In the genomic region with DNA sequence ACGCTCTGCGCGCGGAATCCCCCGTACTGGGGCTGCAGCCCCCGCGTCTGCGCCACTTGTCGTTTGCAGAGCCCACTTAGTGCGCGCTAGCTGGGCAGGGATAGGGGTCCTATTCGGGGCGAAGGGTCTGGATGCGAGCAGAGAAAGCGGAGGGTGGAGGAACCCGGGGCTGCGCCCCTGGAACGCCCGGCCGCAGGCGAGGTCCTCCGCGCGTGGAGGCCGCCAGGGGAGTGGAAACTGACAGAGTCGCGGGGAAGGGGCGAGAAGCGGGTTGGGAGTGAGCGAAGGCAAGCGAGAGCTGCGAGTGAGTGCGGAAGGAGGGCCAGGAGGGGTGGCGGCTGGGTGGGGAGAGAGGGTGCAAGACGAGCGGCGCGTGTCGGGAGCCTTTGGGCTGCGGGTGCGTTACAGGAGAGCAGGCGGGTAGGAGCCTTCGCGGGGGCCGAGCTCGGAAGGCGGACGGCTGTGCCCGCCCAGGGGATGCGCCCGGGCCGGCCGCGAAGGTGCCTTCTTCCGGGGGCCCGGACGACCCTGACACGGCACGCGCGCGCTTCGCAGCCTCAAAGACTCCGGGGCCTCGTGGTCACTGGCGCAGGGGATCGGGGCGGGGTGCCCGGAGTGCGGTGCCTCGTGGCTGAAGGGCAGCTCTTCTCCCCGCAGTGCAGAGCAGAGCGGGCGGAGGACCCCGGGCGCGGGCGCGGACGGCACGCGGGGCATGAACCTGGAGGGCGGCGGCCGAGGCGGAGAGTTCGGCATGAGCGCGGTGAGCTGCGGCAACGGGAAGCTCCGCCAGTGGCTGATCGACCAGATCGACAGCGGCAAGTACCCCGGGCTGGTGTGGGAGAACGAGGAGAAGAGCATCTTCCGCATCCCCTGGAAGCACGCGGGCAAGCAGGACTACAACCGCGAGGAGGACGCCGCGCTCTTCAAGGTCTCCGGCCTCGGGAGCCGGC, we compare ENCODE assay signal across 9 cellular contexts. TPM values are rescaled to one million over a fixed set of nuclear protein-coding genes. Genes with fewer than 3 reads are reported as not detected.
DNase-seq lines count a peak whose midpoint lies in the region; ATAC-seq and TF ChIP-seq lines count a peak whose summit lies in the region.
"Had no signal": no experiment of that assay in that cellular context is flagged by ENCODE, and none has a peak within 500 bp of the region (broad histone marks: within the 10 kb centered on the region; RNA-seq: fewer than 3 reads in every experiment).

No MANE protein-coding gene starts in this region.

- H3K4ac ChIP-seq in mesenchymal stem cell (ENCODE audit: low read depth in 1 of 2, low read length in 2 of 2) = no peak overlapping the region

- no peak overlapping the region for H2AK5ac ChIP-seq in mesenchymal stem cell (ENCODE audit: low read length, severe bottlenecking)

- no peak for TF ChIP-seq EP300 in upper lobe of left lung (IDR thresholded peaks at IDR 0.05)

- peak; percentile 41 for DNase-seq in NK-92 treated with Interleukin-12 subunit alpha and Interleukin-12 subunit beta, amount 100 ng/mL, for 24 hours (lab: John Stamatoyannopoulos, UW)
- DNase-seq in NK-92 (lab: John Stamatoyannopoulos, UW; ENCODE audit: unreplicated experiment) = no peak
- peak; percentile 48 for DNase-seq in astrocyte of the hippocampus (ENCODE audit: low read depth, low spot score)
- no peak for DNase-seq in mesenchymal stem cell
- peak in 1 of 2 donors; percentile 86 for DNase-seq in upper lobe of left lung
- DNase-seq in caudate nucleus (lab: John Stamatoyannopoulos, UW) = no peak
- no peak for DNase-seq in amygdala (lab: John Stamatoyannopoulos, UW)
- DNase-seq in HAP-1 (ENCODE audit: low spot score in 2 of 2) = no peak

- no peak overlapping the region for H3K14ac ChIP-seq in mesenchymal stem cell (ENCODE audit: low read length in 2 of 2)

- H3K27me3 ChIP-seq in mesenchymal stem cell (ENCODE audit: control insufficient read depth in 1 of 2, insufficient read depth in 1 of 2, low read length in 2 of 2) = peaks cover 57 to 78% of the 10 kb centered on the region in 2 experiments
- peaks cover 0 to 44% (median 24%) of the 10 kb centered on the region in 4 donors for H3K27me3 ChIP-seq in upper lobe of left lung
- H3K27me3 ChIP-seq in HAP-1 (ENCODE audit: low read depth) = peaks cover 59% of the 10 kb centered on the region

- no peak overlapping the region for H2AFZ ChIP-seq in mesenchymal stem cell (ENCODE audit: low read depth, low read length)

- TF ChIP-seq POLR2A in upper lobe of left lung (IDR thresholded peaks at IDR 0.05) = no peak

- H2BK15ac ChIP-seq in mesenchymal stem cell (ENCODE audit: low read depth, poor library complexity, severe bottlenecking) = no peak overlapping the region

- H3K4me2 ChIP-seq in mesenchymal stem cell (ENCODE audit: low read length, poor library complexity, severe bottlenecking) = peak overlapping the region; percentile 66

- H3K23ac ChIP-seq in mesenchymal stem cell (ENCODE audit: low read length in 2 of 2) = no peak overlapping the region

- H3K27ac ChIP-seq in mesenchymal stem cell (ENCODE audit: low read length, poor library complexity, severe bottlenecking) (no peak overlapping the region), upper lobe of left lung (peak overlapping the region in 1 of 4 donors; percentile 36), caudate nucleus (ENCODE audit: low read depth, low read length) (no peak overlapping the region)

- H3K4me3 ChIP-seq in mesenchymal stem cell (ENCODE audit: insufficient read depth in 1 of 2, low read depth in 1 of 2, low read length in 2 of 2) (peak overlapping the region; percentile 37 to 73), upper lobe of left lung (peak overlapping the region; percentile 19 to 58 (median 46)), HAP-1 (no peak overlapping the region)

- H3K4me1 ChIP-seq in mesenchymal stem cell (ENCODE audit: control insufficient read depth, insufficient read depth, low read depth, low read length) (peaks cover 26% of the 10 kb centered on the region), upper lobe of left lung (peaks cover 27 to 33% (median 32%) of the 10 kb centered on the region in 4 donors), HAP-1 (no peaks in the 10 kb centered on the region)

- H3K79me1 ChIP-seq in mesenchymal stem cell (replicated peaks; ENCODE audit: low read length, poor library complexity, severe bottlenecking) = no peaks in the 10 kb centered on the region

- no peak overlapping the region for H2BK5ac ChIP-seq in mesenchymal stem cell (ENCODE audit: low read depth, low read length, poor library complexity, severe bottlenecking)

- H2BK120ac ChIP-seq in mesenchymal stem cell (ENCODE audit: low read depth, low read length) = no peak overlapping the region

- H3K9me3 ChIP-seq in mesenchymal stem cell (ENCODE audit: control insufficient read depth, low read length) (no peaks in the 10 kb centered on the region), upper lobe of left lung (no peaks in the 10 kb centered on the region), HAP-1 (no peaks in the 10 kb centered on the region)

- H4K91ac ChIP-seq in mesenchymal stem cell (ENCODE audit: low read length) = no peak overlapping the region

- no peak for TF ChIP-seq CTCF in upper lobe of left lung (IDR thresholded peaks at IDR 0.05)

- H3K18ac ChIP-seq in mesenchymal stem cell (ENCODE audit: low read depth in 1 of 2, low read length in 2 of 2) = no peak overlapping the region

- no peak overlapping the region for H4K8ac ChIP-seq in mesenchymal stem cell (ENCODE audit: low read length)

- H3K9ac ChIP-seq in mesenchymal stem cell (ENCODE audit: low read length) = peak overlapping the region; percentile 72

- H3K36me3 ChIP-seq in mesenchymal stem cell (ENCODE audit: control insufficient read depth in 1 of 2, insufficient read depth in 2 of 2, low read depth in 1 of 2, low read length in 2 of 2) (peaks cover 0 to 19% of the 10 kb centered on the region in 2 experiments), upper lobe of left lung (no peaks in the 10 kb centered on the region), HAP-1 (replicated peaks) (no peaks in the 10 kb centered on the region)

- 4% methylated on average over 99 of the region's 108 CpGs for WGBS in mesenchymal stem cell
- 2 to 4% methylated on average over 46 to 81 of the region's 108 CpGs for whole genome bisulfite sequencing in upper lobe of left lung, 2 donors

- no peak overlapping the region for H2BK12ac ChIP-seq in mesenchymal stem cell (ENCODE audit: low read length in 2 of 2)

- peak in 1 of 2 donors; percentile 31 for ATAC-seq in upper lobe of left lung (ENCODE audit: low FRiP score in 2 of 2)

- in situ Hi-C loops in HAP-1 (cut with MboI; ENCODE audit: low sequenced_read_pairs) = no loop called here

RNA-seq across cellular contexts. Expression of gene IRF4, which starts 1.2 kb away (rescaled TPM):
- 0.01 TPM for polyA plus RNA-seq in mesenchymal stem cell (2013, experiment 1 of 2)
- polyA plus RNA-seq in mesenchymal stem cell (2013, experiment 2 of 2) = 0.03 TPM
- 10 to 100 TPM in 1 of 6 donors, 1 to 10 TPM in 5; 1.6 to 10.5 (median 5.9) TPM for total RNA-seq in upper lobe of left lung
- total RNA-seq: renal cortical epithelial cell had no signal

Comparison
In these comparisons a context has a peak if more than half of its experiments do, and no peak if none do; other contexts are left out.
1. DNase-seq: peak in NK-92 treated with Interleukin-12 subunit alpha and Interleukin-12 subunit beta, amount 100 ng/mL, for 24 hours (single experiment) and astrocyte of the hippocampus (single experiment); none in NK-92 (single experiment), mesenchymal stem cell (single experiment), caudate nucleus (0 of 61), amygdala (0 of 56) and HAP-1 (0 of 2).